In genomic region chr2:71894266-71894665, GRCh38 we compare ENCODE assay signal across 13 cellular contexts.
"Had no signal": no experiment of that assay in that cellular context is flagged by ENCODE, and none has a peak within 500 bp of the region (broad histone marks: within the 10 kb centered on the region; RNA-seq: fewer than 3 reads in every experiment).

No MANE protein-coding gene starts in this region.

- H3K9me3 ChIP-seq: heart left ventricle, SJCRH30 had no signal

- H3K27me3 ChIP-seq: heart left ventricle, SJCRH30 had no signal

- H3K4me3 ChIP-seq: heart left ventricle, SJCRH30 had no signal

- DNase-seq: activated CD8-positive, alpha-beta T cell treated with anti-CD3 and anti-CD28 coated beads, Interleukin-2, amount 10 ng/mL, durations not matched to agents 7 days and 5 days; foreskin melanocyte; kidney; left ventricle myocardium superior; right cardiac atrium; stimulated activated CD4-positive, alpha-beta T cell treated with anti-CD3 and anti-CD28 coated beads, Interleukin-2, amount 100 ng/mL, for 24 hours; stimulated activated naive CD4-positive, alpha-beta T cell; SW 1271; trophoblast cell had no signal

- ATAC-seq: activated CD8-positive, alpha-beta T cell treated with anti-CD3 and anti-CD28 coated beads, Interleukin-2, amount 10 ng/mL, durations not matched to agents 7 days and 5 days; heart left ventricle; left ventricle myocardium superior; right cardiac atrium had no signal

- H3K27ac Mint-ChIP-seq: activated CD8-positive, alpha-beta T cell treated with anti-CD3 and anti-CD28 coated beads, Interleukin-2, amount 10 ng/mL, durations not matched to agents 7 days and 5 days; activated naive CD8-positive, alpha-beta T cell had no signal

- H3K9me3 Mint-ChIP-seq: mesothelial cell of epicardium had no signal

- H3K36me3 ChIP-seq: heart left ventricle, SJCRH30 had no signal

- H3K4me3 Mint-ChIP-seq: activated CD8-positive, alpha-beta T cell treated with anti-CD3 and anti-CD28 coated beads, Interleukin-2, amount 10 ng/mL, durations not matched to agents 7 days and 5 days; activated naive CD8-positive, alpha-beta T cell; mesothelial cell of epicardium had no signal

- H3K36me3 Mint-ChIP-seq: activated naive CD8-positive, alpha-beta T cell; mesothelial cell of epicardium had no signal

- H3K27ac ChIP-seq: heart left ventricle, SJCRH30 had no signal
